1 cellular context compared by ENCODE assay signal in the genomic region with DNA sequence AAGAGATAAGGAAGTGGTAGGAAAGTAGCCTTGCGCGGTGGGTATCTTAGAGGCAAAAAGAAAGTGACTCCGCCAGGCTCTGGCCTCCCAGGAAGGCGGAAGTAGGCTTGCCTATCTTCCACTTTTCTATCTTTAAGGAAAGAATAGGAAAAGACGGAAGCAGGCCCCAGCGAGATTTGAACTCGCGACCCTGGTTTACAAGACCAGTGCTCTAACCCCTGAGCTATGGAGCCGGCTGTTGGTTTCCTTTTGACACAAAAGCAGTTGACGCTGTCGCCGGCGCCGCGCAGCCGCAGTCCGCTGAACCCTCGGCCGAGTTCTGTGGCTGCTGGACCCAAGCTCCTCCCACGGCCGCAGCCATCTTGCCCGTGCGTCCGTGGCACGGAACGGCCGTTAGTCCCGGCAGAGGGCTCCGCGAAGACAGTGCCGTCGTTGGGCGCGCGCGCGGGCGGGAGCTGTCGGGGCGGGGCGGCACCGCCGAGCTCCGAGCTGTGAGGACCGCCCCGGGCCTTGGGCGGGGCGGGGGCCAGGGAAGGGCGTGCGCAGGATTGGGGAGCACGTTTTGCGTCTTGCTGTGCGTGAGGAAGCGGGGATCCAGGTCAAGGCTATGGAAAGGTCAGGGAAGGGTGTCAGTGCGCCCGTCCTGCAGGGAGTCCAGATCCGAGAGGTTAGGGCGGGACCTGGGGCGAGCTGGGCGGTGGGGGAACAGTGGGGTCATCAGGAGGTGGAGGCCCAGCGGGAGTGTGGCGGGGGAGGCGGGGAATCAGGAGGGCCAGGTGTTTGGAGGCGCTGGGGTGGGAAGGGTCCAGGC.
TF ChIP-seq lines count a peak whose summit lies in the region.

No MANE protein-coding gene starts in this region.

TF ChIP-seq in HepG2, 621 proteins besides CTCF, POLR2A, EP300 and RAD21 (continued from another document and continues in another):
- TF ChIP-seq, protein P1, sequence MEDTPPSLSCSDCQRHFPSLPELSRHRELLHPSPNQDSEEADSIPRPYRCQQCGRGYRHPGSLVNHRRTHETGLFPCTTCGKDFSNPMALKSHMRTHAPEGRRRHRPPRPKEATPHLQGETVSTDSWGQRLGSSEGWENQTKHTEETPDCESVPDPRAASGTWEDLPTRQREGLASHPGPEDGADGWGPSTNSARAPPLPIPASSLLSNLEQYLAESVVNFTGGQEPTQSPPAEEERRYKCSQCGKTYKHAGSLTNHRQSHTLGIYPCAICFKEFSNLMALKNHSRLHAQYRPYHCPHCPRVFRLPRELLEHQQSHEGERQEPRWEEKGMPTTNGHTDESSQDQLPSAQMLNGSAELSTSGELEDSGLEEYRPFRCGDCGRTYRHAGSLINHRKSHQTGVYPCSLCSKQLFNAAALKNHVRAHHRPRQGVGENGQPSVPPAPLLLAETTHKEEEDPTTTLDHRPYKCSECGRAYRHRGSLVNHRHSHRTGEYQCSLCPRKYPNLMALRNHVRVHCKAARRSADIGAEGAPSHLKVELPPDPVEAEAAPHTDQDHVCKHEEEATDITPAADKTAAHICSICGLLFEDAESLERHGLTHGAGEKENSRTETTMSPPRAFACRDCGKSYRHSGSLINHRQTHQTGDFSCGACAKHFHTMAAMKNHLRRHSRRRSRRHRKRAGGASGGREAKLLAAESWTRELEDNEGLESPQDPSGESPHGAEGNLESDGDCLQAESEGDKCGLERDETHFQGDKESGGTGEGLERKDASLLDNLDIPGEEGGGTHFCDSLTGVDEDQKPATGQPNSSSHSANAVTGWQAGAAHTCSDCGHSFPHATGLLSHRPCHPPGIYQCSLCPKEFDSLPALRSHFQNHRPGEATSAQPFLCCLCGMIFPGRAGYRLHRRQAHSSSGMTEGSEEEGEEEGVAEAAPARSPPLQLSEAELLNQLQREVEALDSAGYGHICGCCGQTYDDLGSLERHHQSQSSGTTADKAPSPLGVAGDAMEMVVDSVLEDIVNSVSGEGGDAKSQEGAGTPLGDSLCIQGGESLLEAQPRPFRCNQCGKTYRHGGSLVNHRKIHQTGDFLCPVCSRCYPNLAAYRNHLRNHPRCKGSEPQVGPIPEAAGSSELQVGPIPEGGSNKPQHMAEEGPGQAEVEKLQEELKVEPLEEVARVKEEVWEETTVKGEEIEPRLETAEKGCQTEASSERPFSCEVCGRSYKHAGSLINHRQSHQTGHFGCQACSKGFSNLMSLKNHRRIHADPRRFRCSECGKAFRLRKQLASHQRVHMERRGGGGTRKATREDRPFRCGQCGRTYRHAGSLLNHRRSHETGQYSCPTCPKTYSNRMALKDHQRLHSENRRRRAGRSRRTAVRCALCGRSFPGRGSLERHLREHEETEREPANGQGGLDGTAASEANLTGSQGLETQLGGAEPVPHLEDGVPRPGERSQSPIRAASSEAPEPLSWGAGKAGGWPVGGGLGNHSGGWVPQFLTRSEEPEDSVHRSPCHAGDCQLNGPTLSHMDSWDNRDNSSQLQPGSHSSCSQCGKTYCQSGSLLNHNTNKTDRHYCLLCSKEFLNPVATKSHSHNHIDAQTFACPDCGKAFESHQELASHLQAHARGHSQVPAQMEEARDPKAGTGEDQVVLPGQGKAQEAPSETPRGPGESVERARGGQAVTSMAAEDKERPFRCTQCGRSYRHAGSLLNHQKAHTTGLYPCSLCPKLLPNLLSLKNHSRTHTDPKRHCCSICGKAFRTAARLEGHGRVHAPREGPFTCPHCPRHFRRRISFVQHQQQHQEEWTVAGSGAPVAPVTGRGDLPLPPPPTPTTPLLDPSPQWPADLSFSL (CRISPR knock-in tag; IDR thresholded peaks at IDR 0.05): peak; percentile 61; the same call in 1 of the 2 replicates
- TF ChIP-seq GATAD1 (CRISPR knock-in tag; IDR thresholded peaks at IDR 0.05) (peak; percentile 36), GABPB1 (CRISPR knock-in tag; IDR thresholded peaks at IDR 0.05) (peak; percentile 68; the same call in 1 of the 2 replicates), HNF4G (IDR thresholded peaks at IDR 0.05; ENCODE audit: borderline replicate concordance, low read depth, low read length) (no peak), HNF4G (CRISPR knock-in tag; IDR thresholded peaks at IDR 0.05; ENCODE audit: borderline replicate concordance, low read depth) (no peak; the same call in 1 of the 2 replicates), ZNF317 (CRISPR knock-in tag; IDR thresholded peaks at IDR 0.05) (0 out of 2 replicates have a peak, but pooled peaks have one; percentile 22), POLR2AphosphoS5 (IDR thresholded peaks at IDR 0.05; ENCODE audit: low read depth, low read length) (peak; percentile 59; the same call in 1 of the 2 replicates), NFE2 (CRISPR knock-in tag; IDR thresholded peaks at IDR 0.05) (no peak), ZNF430 (CRISPR knock-in tag; IDR thresholded peaks at IDR 0.05) (no peak), ZNF20 (CRISPR knock-in tag; IDR thresholded peaks at IDR 0.05) (no peak), ZFP82 (CRISPR knock-in tag; IDR thresholded peaks at IDR 0.05; ENCODE audit: borderline replicate concordance) (0 out of 2 replicates have a peak, but pooled peaks have one; percentile 42), ISL2 (CRISPR knock-in tag; IDR thresholded peaks at IDR 0.05) (peak; percentile 26; the same call in 1 of the 2 replicates), DPF2 (CRISPR knock-in tag; IDR thresholded peaks at IDR 0.05; ENCODE audit: borderline replicate concordance, low read depth) (no peak), ZFP36L1 (CRISPR knock-in tag; IDR thresholded peaks at IDR 0.05) (no peak), ZNF670 (CRISPR knock-in tag; IDR thresholded peaks at IDR 0.05; ENCODE audit: borderline replicate concordance) (peak; percentile 35; the same call in 1 of the 2 replicates), MED1 (CRISPR knock-in tag; IDR thresholded peaks at IDR 0.05) (peak; percentile 48), ZNF136 (CRISPR knock-in tag; IDR thresholded peaks at IDR 0.05; ENCODE audit: low read depth) (no peak), KLF15 (CRISPR knock-in tag; IDR thresholded peaks at IDR 0.05; ENCODE audit: borderline replicate concordance) (0 out of 2 replicates have a peak, but pooled peaks have one; percentile 26)
- TF ChIP-seq, protein P2, sequence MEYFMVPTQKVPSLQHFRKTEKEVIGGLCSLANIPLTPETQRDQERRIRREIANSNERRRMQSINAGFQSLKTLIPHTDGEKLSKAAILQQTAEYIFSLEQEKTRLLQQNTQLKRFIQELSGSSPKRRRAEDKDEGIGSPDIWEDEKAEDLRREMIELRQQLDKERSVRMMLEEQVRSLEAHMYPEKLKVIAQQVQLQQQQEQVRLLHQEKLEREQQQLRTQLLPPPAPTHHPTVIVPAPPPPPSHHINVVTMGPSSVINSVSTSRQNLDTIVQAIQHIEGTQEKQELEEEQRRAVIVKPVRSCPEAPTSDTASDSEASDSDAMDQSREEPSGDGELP (IDR thresholded peaks at IDR 0.05; ENCODE audit: borderline replicate concordance, low read depth): peak; percentile 30; the same call in 1 of the 2 replicates
- TF ChIP-seq, protein P3, sequence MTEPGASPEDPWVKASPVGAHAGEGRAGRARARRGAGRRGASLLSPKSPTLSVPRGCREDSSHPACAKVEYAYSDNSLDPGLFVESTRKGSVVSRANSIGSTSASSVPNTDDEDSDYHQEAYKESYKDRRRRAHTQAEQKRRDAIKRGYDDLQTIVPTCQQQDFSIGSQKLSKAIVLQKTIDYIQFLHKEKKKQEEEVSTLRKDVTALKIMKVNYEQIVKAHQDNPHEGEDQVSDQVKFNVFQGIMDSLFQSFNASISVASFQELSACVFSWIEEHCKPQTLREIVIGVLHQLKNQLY (CRISPR knock-in tag; IDR thresholded peaks at IDR 0.05): peak; percentile 51; the same call in 1 of the 2 replicates
- TF ChIP-seq, protein P4, sequence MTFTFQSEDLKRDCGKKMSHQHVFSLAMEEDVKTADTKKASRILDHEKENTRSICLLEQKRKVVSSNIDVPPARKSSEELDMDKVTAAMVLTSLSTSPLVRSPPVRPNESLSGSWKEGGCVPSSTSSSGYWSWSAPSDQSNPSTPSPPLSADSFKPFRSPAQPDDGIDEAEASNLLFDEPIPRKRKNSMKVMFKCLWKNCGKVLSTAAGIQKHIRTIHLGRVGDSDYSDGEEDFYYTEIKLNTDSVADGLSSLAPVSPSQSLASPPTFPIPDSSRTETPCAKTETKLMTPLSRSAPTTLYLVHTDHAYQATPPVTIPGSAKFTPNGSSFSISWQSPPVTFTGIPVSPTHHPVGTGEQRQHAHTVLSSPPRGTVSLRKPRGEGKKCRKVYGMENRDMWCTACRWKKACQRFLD (CRISPR knock-in tag; IDR thresholded peaks at IDR 0.05; ENCODE audit: borderline replicate concordance): no peak
- TF ChIP-seq, protein P5, sequence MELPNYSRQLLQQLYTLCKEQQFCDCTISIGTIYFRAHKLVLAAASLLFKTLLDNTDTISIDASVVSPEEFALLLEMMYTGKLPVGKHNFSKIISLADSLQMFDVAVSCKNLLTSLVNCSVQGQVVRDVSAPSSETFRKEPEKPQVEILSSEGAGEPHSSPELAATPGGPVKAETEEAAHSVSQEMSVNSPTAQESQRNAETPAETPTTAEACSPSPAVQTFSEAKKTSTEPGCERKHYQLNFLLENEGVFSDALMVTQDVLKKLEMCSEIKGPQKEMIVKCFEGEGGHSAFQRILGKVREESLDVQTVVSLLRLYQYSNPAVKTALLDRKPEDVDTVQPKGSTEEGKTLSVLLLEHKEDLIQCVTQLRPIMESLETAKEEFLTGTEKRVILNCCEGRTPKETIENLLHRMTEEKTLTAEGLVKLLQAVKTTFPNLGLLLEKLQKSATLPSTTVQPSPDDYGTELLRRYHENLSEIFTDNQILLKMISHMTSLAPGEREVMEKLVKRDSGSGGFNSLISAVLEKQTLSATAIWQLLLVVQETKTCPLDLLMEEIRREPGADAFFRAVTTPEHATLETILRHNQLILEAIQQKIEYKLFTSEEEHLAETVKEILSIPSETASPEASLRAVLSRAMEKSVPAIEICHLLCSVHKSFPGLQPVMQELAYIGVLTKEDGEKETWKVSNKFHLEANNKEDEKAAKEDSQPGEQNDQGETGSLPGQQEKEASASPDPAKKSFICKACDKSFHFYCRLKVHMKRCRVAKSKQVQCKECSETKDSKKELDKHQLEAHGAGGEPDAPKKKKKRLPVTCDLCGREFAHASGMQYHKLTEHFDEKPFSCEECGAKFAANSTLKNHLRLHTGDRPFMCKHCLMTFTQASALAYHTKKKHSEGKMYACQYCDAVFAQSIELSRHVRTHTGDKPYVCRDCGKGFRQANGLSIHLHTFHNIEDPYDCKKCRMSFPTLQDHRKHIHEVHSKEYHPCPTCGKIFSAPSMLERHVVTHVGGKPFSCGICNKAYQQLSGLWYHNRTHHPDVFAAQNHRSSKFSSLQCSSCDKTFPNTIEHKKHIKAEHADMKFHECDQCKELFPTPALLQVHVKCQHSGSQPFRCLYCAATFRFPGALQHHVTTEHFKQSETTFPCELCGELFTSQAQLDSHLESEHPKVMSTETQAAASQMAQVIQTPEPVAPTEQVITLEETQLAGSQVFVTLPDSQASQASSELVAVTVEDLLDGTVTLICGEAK (IDR thresholded peaks at IDR 0.05): no peak
- TF ChIP-seq, protein P5 (CRISPR knock-in tag; IDR thresholded peaks at IDR 0.05): no peak
- TF ChIP-seq, protein P6, sequence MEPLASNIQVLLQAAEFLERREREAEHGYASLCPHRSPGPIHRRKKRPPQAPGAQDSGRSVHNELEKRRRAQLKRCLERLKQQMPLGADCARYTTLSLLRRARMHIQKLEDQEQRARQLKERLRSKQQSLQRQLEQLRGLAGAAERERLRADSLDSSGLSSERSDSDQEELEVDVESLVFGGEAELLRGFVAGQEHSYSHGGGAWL (CRISPR knock-in tag; IDR thresholded peaks at IDR 0.05): peak; percentile 59; the same call in 1 of the 2 replicates
- TF ChIP-seq, protein P7, sequence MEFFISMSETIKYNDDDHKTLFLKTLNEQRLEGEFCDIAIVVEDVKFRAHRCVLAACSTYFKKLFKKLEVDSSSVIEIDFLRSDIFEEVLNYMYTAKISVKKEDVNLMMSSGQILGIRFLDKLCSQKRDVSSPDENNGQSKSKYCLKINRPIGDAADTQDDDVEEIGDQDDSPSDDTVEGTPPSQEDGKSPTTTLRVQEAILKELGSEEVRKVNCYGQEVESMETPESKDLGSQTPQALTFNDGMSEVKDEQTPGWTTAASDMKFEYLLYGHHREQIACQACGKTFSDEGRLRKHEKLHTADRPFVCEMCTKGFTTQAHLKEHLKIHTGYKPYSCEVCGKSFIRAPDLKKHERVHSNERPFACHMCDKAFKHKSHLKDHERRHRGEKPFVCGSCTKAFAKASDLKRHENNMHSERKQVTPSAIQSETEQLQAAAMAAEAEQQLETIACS (CRISPR knock-in tag; IDR thresholded peaks at IDR 0.05): peak; percentile 82
